Comparison of ENCODE assay signal across 9 cellular contexts in the genomic region with DNA sequence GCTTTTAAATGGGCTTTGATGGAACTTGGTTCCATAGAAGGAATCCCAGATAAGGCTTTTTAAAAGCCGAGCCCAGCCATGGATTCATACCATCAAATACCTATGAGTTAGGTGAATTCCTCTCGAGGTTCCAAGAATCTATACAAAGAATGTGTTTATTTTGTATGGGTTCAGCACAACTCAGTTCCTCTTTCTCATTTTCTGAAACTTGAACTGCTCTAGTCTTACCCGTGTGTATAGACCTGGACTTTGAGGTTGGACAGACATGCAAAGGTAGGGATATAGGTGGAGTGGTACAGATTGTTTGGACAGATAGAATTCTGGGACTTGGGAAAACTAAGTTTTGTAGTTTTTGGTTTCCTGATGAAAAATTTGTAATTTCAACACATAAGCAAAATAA.
"Had no signal": no experiment of that assay in that cellular context is flagged by ENCODE, and none has a peak within 500 bp of the region (broad histone marks: within the 10 kb centered on the region; RNA-seq: fewer than 3 reads in every experiment).

No MANE protein-coding gene starts in this region.

- FAIRE-seq: H1, H54, HepG2 had no signal

- H3K4me3 Mint-ChIP-seq: GM23338, H9 had no signal

- DNase-seq: H9, HCEC 1CT, KBM-7 had no signal

- H2AFZ ChIP-seq: GM23338 had no signal

- H3K27ac Mint-ChIP-seq: GM23338, H9, IgD-negative memory B cell had no signal

- H3K36me3 Mint-ChIP-seq: IgD-negative memory B cell had no signal

- H3K27ac ChIP-seq: HL-60 had no signal

- ATAC-seq: GM23338, HepG2 had no signal

- H3K4me2 ChIP-seq: GM23338 had no signal

- H3K27me3 Mint-ChIP-seq: IgD-negative memory B cell had no signal

- H3K4me3 ChIP-seq: GM23338 had no signal

- H3K9me3 Mint-ChIP-seq: GM23338, H9, IgD-negative memory B cell had no signal
